In the genomic region with DNA sequence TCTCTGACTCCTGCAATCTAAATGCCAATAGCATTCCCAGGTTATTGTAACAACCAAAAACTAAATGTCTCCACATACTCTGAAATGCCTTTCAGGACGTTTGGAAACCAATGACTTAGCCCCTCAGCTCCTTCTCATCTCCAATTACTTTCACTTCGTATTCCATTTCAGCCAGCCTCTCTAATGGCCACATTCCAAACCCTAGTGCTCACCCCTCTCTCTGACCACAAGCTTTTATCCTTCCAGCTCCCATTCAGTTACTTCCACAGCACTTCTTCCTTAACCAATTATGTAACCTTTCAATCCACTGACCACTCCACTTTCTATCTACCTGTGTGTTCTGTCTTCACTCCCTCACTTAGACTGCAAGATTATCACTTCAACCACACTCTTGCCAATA, we compare ENCODE assay signal across 1 cellular context.
TF ChIP-seq lines count a peak whose summit lies in the region.

No MANE protein-coding gene starts in this region.

TF ChIP-seq in HEK293, 187 proteins besides CTCF, POLR2A, EP300 and RAD21 (continued from another document):
- TF ChIP-seq, protein P1, sequence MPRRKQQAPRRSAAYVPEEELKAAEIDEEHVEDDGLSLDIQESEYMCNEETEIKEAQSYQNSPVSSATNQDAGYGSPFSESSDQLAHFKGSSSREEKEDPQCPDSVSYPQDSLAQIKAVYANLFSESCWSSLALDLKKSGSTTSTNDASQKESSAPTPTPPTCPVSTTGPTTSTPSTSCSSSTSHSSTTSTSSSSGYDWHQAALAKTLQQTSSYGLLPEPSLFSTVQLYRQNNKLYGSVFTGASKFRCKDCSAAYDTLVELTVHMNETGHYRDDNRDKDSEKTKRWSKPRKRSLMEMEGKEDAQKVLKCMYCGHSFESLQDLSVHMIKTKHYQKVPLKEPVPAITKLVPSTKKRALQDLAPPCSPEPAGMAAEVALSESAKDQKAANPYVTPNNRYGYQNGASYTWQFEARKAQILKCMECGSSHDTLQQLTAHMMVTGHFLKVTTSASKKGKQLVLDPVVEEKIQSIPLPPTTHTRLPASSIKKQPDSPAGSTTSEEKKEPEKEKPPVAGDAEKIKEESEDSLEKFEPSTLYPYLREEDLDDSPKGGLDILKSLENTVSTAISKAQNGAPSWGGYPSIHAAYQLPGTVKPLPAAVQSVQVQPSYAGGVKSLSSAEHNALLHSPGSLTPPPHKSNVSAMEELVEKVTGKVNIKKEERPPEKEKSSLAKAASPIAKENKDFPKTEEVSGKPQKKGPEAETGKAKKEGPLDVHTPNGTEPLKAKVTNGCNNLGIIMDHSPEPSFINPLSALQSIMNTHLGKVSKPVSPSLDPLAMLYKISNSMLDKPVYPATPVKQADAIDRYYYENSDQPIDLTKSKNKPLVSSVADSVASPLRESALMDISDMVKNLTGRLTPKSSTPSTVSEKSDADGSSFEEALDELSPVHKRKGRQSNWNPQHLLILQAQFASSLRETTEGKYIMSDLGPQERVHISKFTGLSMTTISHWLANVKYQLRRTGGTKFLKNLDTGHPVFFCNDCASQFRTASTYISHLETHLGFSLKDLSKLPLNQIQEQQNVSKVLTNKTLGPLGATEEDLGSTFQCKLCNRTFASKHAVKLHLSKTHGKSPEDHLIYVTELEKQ (tag by site-specific recombination; IDR thresholded peaks at IDR 0.05; ENCODE audit: borderline replicate concordance): peak; percentile 62; the same call in 1 of the 2 replicates
- TF ChIP-seq ZNF223 (tag by site-specific recombination; IDR thresholded peaks at IDR 0.05): no peak
- TF ChIP-seq ZXDB (tag by site-specific recombination; IDR thresholded peaks at IDR 0.05): peak; percentile 64
- peak; percentile 41; the same call in 1 of the 2 replicates for TF ChIP-seq ZNF324 (tag by site-specific recombination; IDR thresholded peaks at IDR 0.05)
- TF ChIP-seq ZNF521 (tag by site-specific recombination; IDR thresholded peaks at IDR 0.05): no peak
- no peak for TF ChIP-seq ZNF544 (tag by site-specific recombination; IDR thresholded peaks at IDR 0.05)
- TF ChIP-seq ZNF24 (tag by site-specific recombination; IDR thresholded peaks at IDR 0.05): peak; percentile 83
- no peak for TF ChIP-seq KLF7 (tag by site-specific recombination; IDR thresholded peaks at IDR 0.05; ENCODE audit: borderline replicate concordance)
- TF ChIP-seq, protein P2, sequence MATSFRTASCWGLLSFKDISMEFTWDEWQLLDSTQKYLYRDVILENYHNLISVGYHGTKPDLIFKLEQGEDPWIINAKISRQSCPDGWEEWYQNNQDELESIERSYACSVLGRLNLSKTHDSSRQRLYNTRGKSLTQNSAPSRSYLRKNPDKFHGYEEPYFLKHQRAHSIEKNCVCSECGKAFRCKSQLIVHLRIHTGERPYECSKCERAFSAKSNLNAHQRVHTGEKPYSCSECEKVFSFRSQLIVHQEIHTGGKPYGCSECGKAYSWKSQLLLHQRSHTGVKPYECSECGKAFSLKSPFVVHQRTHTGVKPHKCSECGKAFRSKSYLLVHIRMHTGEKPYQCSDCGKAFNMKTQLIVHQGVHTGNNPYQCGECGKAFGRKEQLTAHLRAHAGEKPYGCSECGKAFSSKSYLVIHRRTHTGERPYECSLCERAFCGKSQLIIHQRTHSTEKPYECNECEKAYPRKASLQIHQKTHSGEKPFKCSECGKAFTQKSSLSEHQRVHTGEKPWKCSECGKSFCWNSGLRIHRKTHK (tag by site-specific recombination; IDR thresholded peaks at IDR 0.05): no peak
- TF ChIP-seq ZNF292 (tag by site-specific recombination; IDR thresholded peaks at IDR 0.05; ENCODE audit: borderline replicate concordance, low read depth): no peak
- TF ChIP-seq ZNF302 (tag by site-specific recombination; IDR thresholded peaks at IDR 0.05; ENCODE audit: low read depth): no peak
- peak; percentile 67 for TF ChIP-seq SP7 (tag by site-specific recombination; IDR thresholded peaks at IDR 0.05)
- TF ChIP-seq, protein P3, sequence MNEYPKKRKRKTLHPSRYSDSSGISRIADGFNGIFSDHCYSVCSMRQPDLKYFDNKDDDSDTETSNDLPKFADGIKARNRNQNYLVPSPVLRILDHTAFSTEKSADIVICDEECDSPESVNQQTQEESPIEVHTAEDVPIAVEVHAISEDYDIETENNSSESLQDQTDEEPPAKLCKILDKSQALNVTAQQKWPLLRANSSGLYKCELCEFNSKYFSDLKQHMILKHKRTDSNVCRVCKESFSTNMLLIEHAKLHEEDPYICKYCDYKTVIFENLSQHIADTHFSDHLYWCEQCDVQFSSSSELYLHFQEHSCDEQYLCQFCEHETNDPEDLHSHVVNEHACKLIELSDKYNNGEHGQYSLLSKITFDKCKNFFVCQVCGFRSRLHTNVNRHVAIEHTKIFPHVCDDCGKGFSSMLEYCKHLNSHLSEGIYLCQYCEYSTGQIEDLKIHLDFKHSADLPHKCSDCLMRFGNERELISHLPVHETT (tag by site-specific recombination; IDR thresholded peaks at IDR 0.05): peak; percentile 85; the same call in 1 of the 2 replicates
- TF ChIP-seq ZNF354C (tag by site-specific recombination; IDR thresholded peaks at IDR 0.05; ENCODE audit: borderline replicate concordance, low read depth): no peak
- TF ChIP-seq, protein P4, sequence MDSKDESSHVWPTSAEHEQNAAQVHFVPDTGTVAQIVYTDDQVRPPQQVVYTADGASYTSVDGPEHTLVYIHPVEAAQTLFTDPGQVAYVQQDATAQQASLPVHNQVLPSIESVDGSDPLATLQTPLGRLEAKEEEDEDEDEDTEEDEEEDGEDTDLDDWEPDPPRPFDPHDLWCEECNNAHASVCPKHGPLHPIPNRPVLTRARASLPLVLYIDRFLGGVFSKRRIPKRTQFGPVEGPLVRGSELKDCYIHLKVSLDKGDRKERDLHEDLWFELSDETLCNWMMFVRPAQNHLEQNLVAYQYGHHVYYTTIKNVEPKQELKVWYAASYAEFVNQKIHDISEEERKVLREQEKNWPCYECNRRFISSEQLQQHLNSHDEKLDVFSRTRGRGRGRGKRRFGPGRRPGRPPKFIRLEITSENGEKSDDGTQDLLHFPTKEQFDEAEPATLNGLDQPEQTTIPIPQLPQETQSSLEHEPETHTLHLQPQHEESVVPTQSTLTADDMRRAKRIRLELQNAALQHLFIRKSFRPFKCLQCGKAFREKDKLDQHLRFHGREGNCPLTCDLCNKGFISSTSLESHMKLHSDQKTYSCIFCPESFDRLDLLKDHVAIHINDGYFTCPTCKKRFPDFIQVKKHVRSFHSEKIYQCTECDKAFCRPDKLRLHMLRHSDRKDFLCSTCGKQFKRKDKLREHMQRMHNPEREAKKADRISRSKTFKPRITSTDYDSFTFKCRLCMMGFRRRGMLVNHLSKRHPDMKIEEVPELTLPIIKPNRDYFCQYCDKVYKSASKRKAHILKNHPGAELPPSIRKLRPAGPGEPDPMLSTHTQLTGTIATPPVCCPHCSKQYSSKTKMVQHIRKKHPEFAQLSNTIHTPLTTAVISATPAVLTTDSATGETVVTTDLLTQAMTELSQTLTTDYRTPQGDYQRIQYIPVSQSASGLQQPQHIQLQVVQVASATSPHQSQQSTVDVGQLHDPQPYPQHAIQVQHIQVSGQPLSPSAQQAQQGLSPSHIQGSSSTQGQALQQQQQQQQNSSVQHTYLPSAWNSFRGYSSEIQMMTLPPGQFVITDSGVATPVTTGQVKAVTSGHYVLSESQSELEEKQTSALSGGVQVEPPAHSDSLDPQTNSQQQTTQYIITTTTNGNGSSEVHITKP (tag by site-specific recombination; IDR thresholded peaks at IDR 0.05): peak; percentile 71
- no peak for TF ChIP-seq ZNF214 (tag by site-specific recombination; IDR thresholded peaks at IDR 0.05; ENCODE audit: borderline replicate concordance)
- peak; percentile 81 for TF ChIP-seq ZNF394 (tag by site-specific recombination; IDR thresholded peaks at IDR 0.05; ENCODE audit: borderline replicate concordance)
- TF ChIP-seq FEZF1 (tag by site-specific recombination; IDR thresholded peaks at IDR 0.05): 0 out of 2 replicates have a peak, but pooled peaks have one; percentile 12
- TF ChIP-seq, protein P5, sequence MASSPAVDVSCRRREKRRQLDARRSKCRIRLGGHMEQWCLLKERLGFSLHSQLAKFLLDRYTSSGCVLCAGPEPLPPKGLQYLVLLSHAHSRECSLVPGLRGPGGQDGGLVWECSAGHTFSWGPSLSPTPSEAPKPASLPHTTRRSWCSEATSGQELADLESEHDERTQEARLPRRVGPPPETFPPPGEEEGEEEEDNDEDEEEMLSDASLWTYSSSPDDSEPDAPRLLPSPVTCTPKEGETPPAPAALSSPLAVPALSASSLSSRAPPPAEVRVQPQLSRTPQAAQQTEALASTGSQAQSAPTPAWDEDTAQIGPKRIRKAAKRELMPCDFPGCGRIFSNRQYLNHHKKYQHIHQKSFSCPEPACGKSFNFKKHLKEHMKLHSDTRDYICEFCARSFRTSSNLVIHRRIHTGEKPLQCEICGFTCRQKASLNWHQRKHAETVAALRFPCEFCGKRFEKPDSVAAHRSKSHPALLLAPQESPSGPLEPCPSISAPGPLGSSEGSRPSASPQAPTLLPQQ (tag by site-specific recombination; IDR thresholded peaks at IDR 0.05): peak; percentile 56
- no peak for TF ChIP-seq ZNF768 (tag by site-specific recombination; IDR thresholded peaks at IDR 0.05)
- TF ChIP-seq, protein P6, sequence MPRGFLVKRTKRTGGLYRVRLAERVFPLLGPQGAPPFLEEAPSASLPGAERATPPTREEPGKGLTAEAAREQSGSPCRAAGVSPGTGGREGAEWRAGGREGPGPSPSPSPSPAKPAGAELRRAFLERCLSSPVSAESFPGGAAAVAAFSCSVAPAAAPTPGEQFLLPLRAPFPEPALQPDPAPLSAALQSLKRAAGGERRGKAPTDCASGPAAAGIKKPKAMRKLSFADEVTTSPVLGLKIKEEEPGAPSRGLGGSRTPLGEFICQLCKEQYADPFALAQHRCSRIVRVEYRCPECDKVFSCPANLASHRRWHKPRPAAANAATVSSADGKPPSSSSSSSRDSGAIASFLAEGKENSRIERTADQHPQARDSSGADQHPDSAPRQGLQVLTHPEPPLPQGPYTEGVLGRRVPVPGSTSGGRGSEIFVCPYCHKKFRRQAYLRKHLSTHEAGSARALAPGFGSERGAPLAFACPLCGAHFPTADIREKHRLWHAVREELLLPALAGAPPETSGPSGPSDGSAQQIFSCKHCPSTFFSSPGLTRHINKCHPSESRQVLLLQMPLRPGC (tag by site-specific recombination; IDR thresholded peaks at IDR 0.05): peak; percentile 68; the same call in 1 of the 2 replicates
- peak; percentile 100 for TF ChIP-seq ZNF600 (tag by site-specific recombination; IDR thresholded peaks at IDR 0.05)
- 0 out of 2 replicates have a peak, but pooled peaks have one; percentile 28 for TF ChIP-seq ZFP69B (tag by site-specific recombination; IDR thresholded peaks at IDR 0.05)
- TF ChIP-seq OVOL3 (tag by site-specific recombination; IDR thresholded peaks at IDR 0.05): 0 out of 2 replicates have a peak, but pooled peaks have one; percentile 18
- TF ChIP-seq WT1 (tag by site-specific recombination; IDR thresholded peaks at IDR 0.05): peak; percentile 67
- no peak for TF ChIP-seq ZNF248 (tag by site-specific recombination; IDR thresholded peaks at IDR 0.05)
- TF ChIP-seq BCL11A (tag by site-specific recombination; IDR thresholded peaks at IDR 0.05; ENCODE audit: low read depth): peak; percentile 42; the same call in 1 of the 2 replicates
- TF ChIP-seq ZEB2 (tag by site-specific recombination; IDR thresholded peaks at IDR 0.05): peak; percentile 95
- no peak for TF ChIP-seq ZNF202 (tag by site-specific recombination; IDR thresholded peaks at IDR 0.05; ENCODE audit: borderline replicate concordance)
- TF ChIP-seq GLIS1 (tag by site-specific recombination; IDR thresholded peaks at IDR 0.05): 0 out of 2 replicates have a peak, but pooled peaks have one; percentile 13
- TF ChIP-seq, protein P7, sequence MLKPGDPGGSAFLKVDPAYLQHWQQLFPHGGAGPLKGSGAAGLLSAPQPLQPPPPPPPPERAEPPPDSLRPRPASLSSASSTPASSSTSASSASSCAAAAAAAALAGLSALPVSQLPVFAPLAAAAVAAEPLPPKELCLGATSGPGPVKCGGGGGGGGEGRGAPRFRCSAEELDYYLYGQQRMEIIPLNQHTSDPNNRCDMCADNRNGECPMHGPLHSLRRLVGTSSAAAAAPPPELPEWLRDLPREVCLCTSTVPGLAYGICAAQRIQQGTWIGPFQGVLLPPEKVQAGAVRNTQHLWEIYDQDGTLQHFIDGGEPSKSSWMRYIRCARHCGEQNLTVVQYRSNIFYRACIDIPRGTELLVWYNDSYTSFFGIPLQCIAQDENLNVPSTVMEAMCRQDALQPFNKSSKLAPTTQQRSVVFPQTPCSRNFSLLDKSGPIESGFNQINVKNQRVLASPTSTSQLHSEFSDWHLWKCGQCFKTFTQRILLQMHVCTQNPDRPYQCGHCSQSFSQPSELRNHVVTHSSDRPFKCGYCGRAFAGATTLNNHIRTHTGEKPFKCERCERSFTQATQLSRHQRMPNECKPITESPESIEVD (tag by site-specific recombination; IDR thresholded peaks at IDR 0.05): no peak
- TF ChIP-seq ZNF629 (tag by site-specific recombination; IDR thresholded peaks at IDR 0.05): peak; percentile 77
- TF ChIP-seq KLF9 (tag by site-specific recombination; IDR thresholded peaks at IDR 0.05; ENCODE audit: low read depth): no peak
